Comparison of ENCODE assay signal across 2 cellular contexts in genomic region chrX:7158468-7158990, GRCh38.
TF ChIP-seq lines count a peak whose summit lies in the region.

No MANE protein-coding gene starts in this region.

TF ChIP-seq in A549, 52 proteins besides CTCF, POLR2A, EP300 and RAD21:
- TF ChIP-seq PBX3 (IDR thresholded peaks at IDR 0.05) (no peak), NPAS2 (CRISPR knock-in tag; IDR thresholded peaks at IDR 0.05; ENCODE audit: borderline replicate concordance) (no peak), JUNB (IDR thresholded peaks at IDR 0.05) (no peak), ZSCAN20 (CRISPR knock-in tag; IDR thresholded peaks at IDR 0.05) (no peak), E2F6 (IDR thresholded peaks at IDR 0.05; ENCODE audit: borderline replicate concordance, low read depth) (no peak)

TF ChIP-seq in HEK293, 187 proteins besides CTCF, POLR2A, EP300 and RAD21:
- no peak for TF ChIP-seq ZNF837 (tag by site-specific recombination; IDR thresholded peaks at IDR 0.05)
- no peak for TF ChIP-seq ZSCAN23 (tag by site-specific recombination; IDR thresholded peaks at IDR 0.05)
- TF ChIP-seq REST (tag by site-specific recombination; IDR thresholded peaks at IDR 0.05), result peak; percentile 69
